In genomic region chr20:43531091-43531443, GRCh38 we compare ENCODE assay signal across 28 cellular contexts. TPM values are rescaled to one million over a fixed set of nuclear protein-coding genes. Genes with fewer than 3 reads are reported as not detected.
"Had no signal": no experiment of that assay in that cellular context is flagged by ENCODE, and none has a peak within 500 bp of the region (broad histone marks: within the 10 kb centered on the region; RNA-seq: fewer than 3 reads in every experiment).

No MANE protein-coding gene starts in this region.

- H3K27ac ChIP-seq: brain microvascular endothelial cell, cardiac muscle cell had no signal

- H3K4me1 Mint-ChIP-seq: activated B cell treated with CpG ODN at 0.5 μM for 24 hours; activated CD4-positive, alpha-beta T cell treated with anti-CD3 and anti-CD28 coated beads, Interleukin-2, amount 10 ng/mL, durations not matched to agents 24 days and 14 days; activated CD8-positive, alpha-beta memory T cell treated with anti-CD3 and anti-CD28 coated beads, Interleukin-2, amount 10 ng/mL, durations not matched to agents 7 days and 5 days had no signal

- H3K9me3 Mint-ChIP-seq: activated B cell treated with CpG ODN at 0.5 μM for 24 hours; activated CD4-positive, alpha-beta T cell treated with anti-CD3 and anti-CD28 coated beads, Interleukin-2, amount 10 ng/mL, durations not matched to agents 24 days and 14 days; activated naive CD4-positive, alpha-beta T cell treated with anti-CD3 and anti-CD28 coated beads, Interleukin-2, amount 50 U/mL, for 72 hours; activated naive CD8-positive, alpha-beta T cell treated with anti-CD3 and anti-CD28 coated beads, Interleukin-2, amount 50 U/mL, for 24 hours; activated T-cell treated with anti-CD3 and anti-CD28 coated beads, Interleukin-2, amount 50 U/mL, for 24 hours; activated T-helper 1 cell treated with anti-CD3 and anti-CD28 coated beads, Interleukin-12 subunit alpha, Interleukin-12 subunit beta, Interleukin-2, Interleukin-4 antibody, amounts not matched to agents 30 ng/mL and 10 ng/mL and 1 ng/mL, durations not matched to agents 14 hours and 24 hours and 36 hours had no signal

- H3K27me3 Mint-ChIP-seq: activated B cell treated with CpG ODN at 0.5 μM for 24 hours; activated CD8-positive, alpha-beta memory T cell treated with anti-CD3 and anti-CD28 coated beads, Interleukin-2, amount 10 ng/mL, durations not matched to agents 7 days and 5 days; activated naive CD8-positive, alpha-beta T cell treated with anti-CD3 and anti-CD28 coated beads, Interleukin-2, amount 50 U/mL, for 24 hours; IgD-negative memory B cell had no signal

- H3K27ac Mint-ChIP-seq: activated B cell treated with CpG ODN at 0.5 μM for 24 hours; activated CD4-positive, alpha-beta T cell treated with anti-CD3 and anti-CD28 coated beads, Interleukin-2, amount 10 ng/mL, durations not matched to agents 24 days and 14 days; activated CD8-positive, alpha-beta memory T cell treated with anti-CD3 and anti-CD28 coated beads, Interleukin-2, amount 10 ng/mL, durations not matched to agents 7 days and 5 days; activated naive CD8-positive, alpha-beta T cell treated with anti-CD3 and anti-CD28 coated beads, Interleukin-2, amount 50 U/mL, for 24 hours; activated T-cell treated with anti-CD3 and anti-CD28 coated beads, Interleukin-2, amount 50 U/mL, for 24 hours; activated T-helper 1 cell treated with anti-CD3 and anti-CD28 coated beads, Interleukin-12 subunit alpha, Interleukin-12 subunit beta, Interleukin-2, Interleukin-4 antibody, amounts not matched to agents 30 ng/mL and 10 ng/mL and 1 ng/mL, durations not matched to agents 14 hours and 24 hours and 36 hours; IgD-negative memory B cell; T-helper 17 cell had no signal

- ATAC-seq: activated CD8-positive, alpha-beta memory T cell treated with anti-CD3 and anti-CD28 coated beads, Interleukin-2, amount 10 ng/mL, durations not matched to agents 7 days and 5 days; activated naive CD4-positive, alpha-beta T cell treated with anti-CD3 and anti-CD28 coated beads, Interleukin-2, amount 50 U/mL, for 72 hours; activated naive CD8-positive, alpha-beta T cell treated with anti-CD3 and anti-CD28 coated beads, Interleukin-2, amount 50 U/mL, for 24 hours; PC-3; T-helper 17 cell had no signal

- H3K36me3 Mint-ChIP-seq: activated CD8-positive, alpha-beta memory T cell treated with anti-CD3 and anti-CD28 coated beads, Interleukin-2, amount 10 ng/mL, durations not matched to agents 7 days and 5 days; activated naive CD4-positive, alpha-beta T cell treated with anti-CD3 and anti-CD28 coated beads, Interleukin-2, amount 50 U/mL, for 72 hours had no signal

- FAIRE-seq: TTC549 had no signal

- H3K27me3 ChIP-seq: brain microvascular endothelial cell, cardiac muscle cell had no signal

- H3K4me3 ChIP-seq: cardiac muscle cell had no signal

- DNase-seq: activated B cell treated with CpG ODN at 0.5 μM for 24 hours; activated CD4-positive, alpha-beta T cell treated with anti-CD3 and anti-CD28 coated beads for 1 hour; activated CD4-positive, alpha-beta T cell treated with anti-CD3 and anti-CD28 coated beads, Interleukin-2, amount 10 ng/mL, durations not matched to agents 24 days and 14 days; activated CD4-positive, alpha-beta T cell treated with anti-CD3 and anti-CD28 coated beads, Interleukin-2, amount 50 U/mL, for 48 hours; activated CD8-positive, alpha-beta memory T cell treated with anti-CD3 and anti-CD28 coated beads, Interleukin-2, amount 10 ng/mL, durations not matched to agents 7 days and 5 days; activated effector memory CD4-positive, alpha-beta T cell treated with Interleukin-2 at 50 U/mL for 16 hours; activated naive CD4-positive, alpha-beta T cell treated with Interleukin-2 at 50 U/mL for 16 hours; activated naive CD8-positive, alpha-beta T cell treated with anti-CD3 and anti-CD28 coated beads, Interleukin-2, amount 50 U/mL, for 24 hours; activated T-cell treated with anti-CD3 and anti-CD28 coated beads, Interleukin-2, amount 50 U/mL, for 24 hours; brain microvascular endothelial cell; KG1; NCI-H1092; NCI-H1417; NCI-H1694; NCI-H2029; NCI-H2107; NCI-H345; NCI-H510A; NCI-H526 treated with DMSO at 0.1 percent for 48 hours; PC-3; SIG-M5; T-helper 17 cell; T-helper 9 cell had no signal

- H3K4me3 Mint-ChIP-seq: activated B cell treated with CpG ODN at 0.5 μM for 24 hours; activated CD4-positive, alpha-beta T cell treated with anti-CD3 and anti-CD28 coated beads, Interleukin-2, amount 10 ng/mL, durations not matched to agents 24 days and 14 days; activated CD8-positive, alpha-beta memory T cell treated with anti-CD3 and anti-CD28 coated beads, Interleukin-2, amount 10 ng/mL, durations not matched to agents 7 days and 5 days; activated naive CD8-positive, alpha-beta T cell treated with anti-CD3 and anti-CD28 coated beads, Interleukin-2, amount 50 U/mL, for 24 hours; activated T-cell treated with anti-CD3 and anti-CD28 coated beads, Interleukin-2, amount 50 U/mL, for 24 hours; activated T-helper 1 cell treated with anti-CD3 and anti-CD28 coated beads, Interleukin-12 subunit alpha, Interleukin-12 subunit beta, Interleukin-2, Interleukin-4 antibody, amounts not matched to agents 30 ng/mL and 10 ng/mL and 1 ng/mL, durations not matched to agents 14 hours and 24 hours and 36 hours; IgD-negative memory B cell; T-helper 17 cell had no signal

- H3K36me3 ChIP-seq: brain microvascular endothelial cell, cardiac muscle cell had no signal

RNA-seq across cellular contexts. Expression of gene SGK2, which starts 27.8 kb away (rescaled TPM):
- total RNA-seq: activated T-helper 1 cell treated with anti-CD3 and anti-CD28 coated beads, Interleukin-12 subunit alpha, Interleukin-12 subunit beta, Interleukin-2, Interleukin-4 antibody, amounts not matched to agents 30 ng/mL and 10 ng/mL and 1 ng/mL, durations not matched to agents 14 hours and 24 hours and 36 hours had no signal
